11 cellular contexts compared by ENCODE assay signal in the genomic region with DNA sequence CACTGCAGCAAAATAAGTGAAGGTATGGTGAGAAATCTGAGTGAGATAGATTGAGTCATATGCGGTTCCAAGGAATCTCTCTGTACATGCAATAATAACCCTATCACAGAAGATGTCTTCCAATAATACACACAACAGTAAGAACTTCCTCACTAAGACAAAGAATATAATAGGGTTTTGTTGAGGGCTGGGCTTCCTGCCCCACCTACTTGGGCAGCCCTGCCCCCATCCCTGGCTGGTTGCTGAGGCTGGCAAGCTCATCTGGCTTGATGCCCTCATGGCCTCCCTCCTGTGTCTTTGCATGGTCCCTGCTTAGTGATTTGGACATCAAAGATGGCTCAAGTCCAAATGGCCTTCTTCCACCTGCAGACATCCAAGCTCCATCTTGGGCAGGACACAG.
A peak's percentile ranks its signal among the peaks of the same experiment; 100 is the strongest.
DNase-seq lines count a peak whose midpoint lies in the region; ATAC-seq, FAIRE-seq and TF ChIP-seq lines count a peak whose summit lies in the region.
"Had no signal": no experiment of that assay in that cellular context is flagged by ENCODE, and none has a peak within 500 bp of the region (broad histone marks: within the 10 kb centered on the region; RNA-seq: fewer than 3 reads in every experiment).

No MANE protein-coding gene starts in this region.

- ATAC-seq in RWPE2 (ENCODE audit: low read depth) (peak; percentile 55), GM21515 (IDR thresholded peaks at IDR 0.05; ENCODE audit: unreplicated experiment) (no peak), HG03520 (IDR thresholded peaks at IDR 0.05; ENCODE audit: unreplicated experiment) (no peak)
- ATAC-seq: left lobe of liver had no signal

- peak overlapping the region; percentile 70 for H3K27ac ChIP-seq in RWPE2 (ENCODE audit: poor library complexity, severe bottlenecking)
- H3K27ac ChIP-seq: 22Rv1 had no signal

- no peak for FAIRE-seq in HTR-8/SVneo (lab: Jason Lieb, UNC)

- H3K36me3 ChIP-seq in RWPE2 (ENCODE audit: low read depth) = no peaks in the 10 kb centered on the region

- DNase-seq in DMS 273 (lab: John Stamatoyannopoulos, UW; ENCODE audit: unreplicated experiment) (peak; percentile 24), DMS 273 treated with DMSO at 0.1 percent for 48 hours (lab: John Stamatoyannopoulos, UW) (no peak), RWPE2 (ENCODE audit: low spot score) (no peak), cerebellar cortex (ENCODE audit: low spot score) (peak; percentile 72), pons (ENCODE audit: low spot score) (peak; percentile 83), HTR-8/SVneo (ENCODE audit: insufficient read length, low spot score) (no peak)
- DNase-seq: NCI-H2081 treated with DMSO at 0.1 percent for 48 hours had no signal

- no peak overlapping the region for H3K4me3 ChIP-seq in RWPE2 (ENCODE audit: severe bottlenecking)

- TF ChIP-seq CTCF in RWPE2 (IDR thresholded peaks at IDR 0.05; ENCODE audit: poor library complexity, severe bottlenecking) = no peak

- H3K4me1 ChIP-seq in RWPE2 (ENCODE audit: insufficient read depth, poor library complexity, severe bottlenecking) = peaks cover 21% of the 10 kb centered on the region

- H3K27me3 ChIP-seq in RWPE2 (ENCODE audit: insufficient read depth, poor library complexity, severe bottlenecking) = no peaks in the 10 kb centered on the region

- no peaks in the 10 kb centered on the region for H3K9me3 ChIP-seq in RWPE2 (ENCODE audit: severe bottlenecking)

Comparison
In these comparisons a context has a peak if more than half of its experiments do, and no peak if none do; other contexts are left out.
1. DNase-seq: peak in DMS 273 (single experiment), cerebellar cortex (single experiment) and pons (single experiment); none in DMS 273 treated with DMSO at 0.1 percent for 48 hours (single experiment), RWPE2 (single experiment) and HTR-8/SVneo (single experiment).